Comparison of ENCODE assay signal across 12 cellular contexts in genomic region chr2:105747997-105748396, GRCh38. TPM values are rescaled to one million over a fixed set of nuclear protein-coding genes. Genes with fewer than 3 reads are reported as not detected.
DNase-seq lines count a peak whose midpoint lies in the region; ATAC-seq and TF ChIP-seq lines count a peak whose summit lies in the region.
"Had no signal": no experiment of that assay in that cellular context is flagged by ENCODE, and none has a peak within 500 bp of the region (broad histone marks: within the 10 kb centered on the region; RNA-seq: fewer than 3 reads in every experiment).

No MANE protein-coding gene starts in this region.

- no peaks in the 10 kb centered on the region for H3K27me3 Mint-ChIP-seq in activated CD4-positive, alpha-beta T cell treated with anti-CD3 and anti-CD28 coated beads, Interleukin-2, amount 10 ng/mL, durations not matched to agents 24 days and 14 days
- H3K27me3 Mint-ChIP-seq in activated CD8-positive, alpha-beta T cell treated with anti-CD3 and anti-CD28 coated beads, Interleukin-2, amount 10 ng/mL, durations not matched to agents 7 days and 5 days (ENCODE audit: low read depth) = no peaks in the 10 kb centered on the region
- H3K27me3 Mint-ChIP-seq in glutamatergic neuron (ENCODE audit: unreplicated experiment) (peaks cover 14% of the 10 kb centered on the region), CD14-positive monocyte (ENCODE audit: low read depth in 3 of 3) (peaks cover 0 to 3% (median 3%) of the 10 kb centered on the region in 3 donors)

- intact Hi-C loops in activated CD4-positive, alpha-beta T cell treated with anti-CD3 and anti-CD28 coated beads, Interleukin-2, amount 10 ng/mL, durations not matched to agents 24 days and 14 days (cut with micrococcal nuclease) = loop anchor here (2.0 to 10.0 kb wide), 9 partner anchors 73 to 444 kb away; partner anchors contain the start of genes C2orf49, FHL2 and UXS1
- intact Hi-C loops in spleen (cut with DNase I; ENCODE audit: low total_unique reads) = no loop called here
- intact Hi-C loops in CD14-positive monocyte (cut with micrococcal nuclease) = no loop called here

- WGBS in spleen, 5 donors = 53 to 73% (median 67%) methylated on average over 4 of the region's 4 CpGs

- no peak for TF ChIP-seq CTCF in glutamatergic neuron (IDR thresholded peaks at IDR 0.05; ENCODE audit: partially characterized antibody, unreplicated experiment)
- TF ChIP-seq CTCF in spleen (IDR thresholded peaks at IDR 0.05 in 8 of 11, conservative IDR thresholded peaks at IDR 0.05 in 3 of 11) = no peak
- no peak for TF ChIP-seq CTCF in CD14-positive monocyte (IDR thresholded peaks at IDR 0.05)

- peak overlapping the region; percentile 94 for H3K4me3 Mint-ChIP-seq in activated CD4-positive, alpha-beta T cell treated with anti-CD3 and anti-CD28 coated beads, Interleukin-2, amount 10 ng/mL, durations not matched to agents 24 days and 14 days
- H3K4me3 Mint-ChIP-seq in activated CD8-positive, alpha-beta T cell treated with anti-CD3 and anti-CD28 coated beads, Interleukin-2, amount 10 ng/mL, durations not matched to agents 7 days and 5 days = peak overlapping the region; percentile 94
- peak overlapping the region; percentile 72 for H3K4me3 Mint-ChIP-seq in glutamatergic neuron (ENCODE audit: unreplicated experiment)
- no peak overlapping the region for H3K4me3 Mint-ChIP-seq in CD14-positive monocyte

- TF ChIP-seq POLR2A in spleen (IDR thresholded peaks at IDR 0.05) = no peak

- H3K4me3 ChIP-seq in spleen = peak overlapping the region in 4 of 8 donors; percentile 9 to 82 (median 74)
- H3K4me3 ChIP-seq: A549, SK-N-MC had no signal

- peak overlapping the region; percentile 32 to 97 (median 94) for H3K27ac ChIP-seq in spleen
- H3K27ac ChIP-seq: A549, SK-N-MC had no signal

- peaks cover 0 to 21% (median 0%) of the 10 kb centered on the region in 6 donors for H3K36me3 ChIP-seq in spleen

- peaks cover 65% of the 10 kb centered on the region for H3K4me1 Mint-ChIP-seq in activated CD4-positive, alpha-beta T cell treated with anti-CD3 and anti-CD28 coated beads, Interleukin-2, amount 10 ng/mL, durations not matched to agents 24 days and 14 days
- H3K4me1 Mint-ChIP-seq in activated CD8-positive, alpha-beta T cell treated with anti-CD3 and anti-CD28 coated beads, Interleukin-2, amount 10 ng/mL, durations not matched to agents 7 days and 5 days (ENCODE audit: low read depth) = peaks cover 72% of the 10 kb centered on the region
- H3K4me1 Mint-ChIP-seq in glutamatergic neuron (ENCODE audit: low read depth, unreplicated experiment) (peaks cover 46% of the 10 kb centered on the region), CD14-positive monocyte (peaks cover 50% of the 10 kb centered on the region)

- no peaks in the 10 kb centered on the region for H3K9me3 ChIP-seq in spleen
- H3K9me3 ChIP-seq: A549 had no signal

- H3K27me3 ChIP-seq in spleen (replicated peaks in 1 of 7) = no peaks in the 10 kb centered on the region

- ATAC-seq in activated CD8-positive, alpha-beta T cell treated with anti-CD3 and anti-CD28 coated beads, Interleukin-2, amount 10 ng/mL, durations not matched to agents 7 days and 5 days = peak; percentile 10
- no peak for ATAC-seq in HG02763 (IDR thresholded peaks at IDR 0.05; ENCODE audit: unreplicated experiment)
- ATAC-seq: A549 had no signal

- peak overlapping the region; percentile 99 for H3K27ac Mint-ChIP-seq in activated CD4-positive, alpha-beta T cell treated with anti-CD3 and anti-CD28 coated beads, Interleukin-2, amount 10 ng/mL, durations not matched to agents 24 days and 14 days
- H3K27ac Mint-ChIP-seq in activated CD8-positive, alpha-beta T cell treated with anti-CD3 and anti-CD28 coated beads, Interleukin-2, amount 10 ng/mL, durations not matched to agents 7 days and 5 days = peak overlapping the region; percentile 88
- H3K27ac Mint-ChIP-seq in glutamatergic neuron (ENCODE audit: unreplicated experiment) (peak overlapping the region; percentile 64), CD14-positive monocyte (peak overlapping the region in 2 of 7 donors; percentile 16 to 78)

- DNase-seq in activated CD4-positive, alpha-beta T cell treated with anti-CD3 and anti-CD28 coated beads, Interleukin-2, amount 10 ng/mL, durations not matched to agents 24 days and 14 days = peak; percentile 78
- DNase-seq in activated CD4-positive, alpha-beta T cell treated with anti-CD3 and anti-CD28 coated beads, Interleukin-2, amount 50 U/mL, for 4 hours = no peak
- DNase-seq in activated CD8-positive, alpha-beta T cell treated with anti-CD3 and anti-CD28 coated beads, Interleukin-2, amount 10 ng/mL, durations not matched to agents 7 days and 5 days = peak; percentile 37
- DNase-seq in glutamatergic neuron = no peak
- no peak for DNase-seq in spleen
- DNase-seq in AG08396 (ENCODE audit: low spot score) = no peak
- no peak for DNase-seq in CD14-positive monocyte (ENCODE audit: low spot score)
- DNase-seq: kidney, NCI-H345 had no signal

- H3K4me1 ChIP-seq in spleen = peaks cover 39 to 89% (median 82%) of the 10 kb centered on the region in 6 donors

- POLR2A ChIA-PET in activated CD8-positive, alpha-beta T cell treated with anti-CD3 and anti-CD28 coated beads, Interleukin-2, amount 10 ng/mL, durations not matched to agents 7 days and 5 days (lab: Charles Lee) = interaction anchor here (0.7 to 3.1 kb wide), 11 partner anchors 8 to 412 kb away, joined by 4 to 44 read pairs (median 13); no protein-coding TSS in a partner anchor

- peaks cover 5% of the 10 kb centered on the region for H3K9me3 Mint-ChIP-seq in activated CD4-positive, alpha-beta T cell treated with anti-CD3 and anti-CD28 coated beads, Interleukin-2, amount 10 ng/mL, durations not matched to agents 24 days and 14 days
- no peaks in the 10 kb centered on the region for H3K9me3 Mint-ChIP-seq in activated CD8-positive, alpha-beta T cell treated with anti-CD3 and anti-CD28 coated beads, Interleukin-2, amount 10 ng/mL, durations not matched to agents 7 days and 5 days (ENCODE audit: insufficient read depth)
- H3K9me3 Mint-ChIP-seq in glutamatergic neuron (ENCODE audit: unreplicated experiment) = peaks cover 13% of the 10 kb centered on the region
- peaks cover 0 to 3% (median 2%) of the 10 kb centered on the region in 7 donors for H3K9me3 Mint-ChIP-seq in CD14-positive monocyte

- CTCF ChIA-PET in activated CD8-positive, alpha-beta T cell treated with anti-CD3 and anti-CD28 coated beads, Interleukin-2, amount 10 ng/mL, durations not matched to agents 7 days and 5 days (lab: Charles Lee) = interaction anchor here (1.0 to 3.7 kb wide), 14 partner anchors 9 to 346 kb away, joined by 3 to 32 read pairs (median 6); no protein-coding TSS in a partner anchor

- H3K36me3 Mint-ChIP-seq in activated CD4-positive, alpha-beta T cell treated with anti-CD3 and anti-CD28 coated beads, Interleukin-2, amount 10 ng/mL, durations not matched to agents 24 days and 14 days (ENCODE audit: low read depth) = peaks cover 59% of the 10 kb centered on the region
- H3K36me3 Mint-ChIP-seq in activated CD8-positive, alpha-beta T cell treated with anti-CD3 and anti-CD28 coated beads, Interleukin-2, amount 10 ng/mL, durations not matched to agents 7 days and 5 days (ENCODE audit: low read depth) = peaks cover 69% of the 10 kb centered on the region
- H3K36me3 Mint-ChIP-seq in glutamatergic neuron (ENCODE audit: unreplicated experiment) = no peaks in the 10 kb centered on the region
- peaks cover 18 to 20% of the 10 kb centered on the region in 2 donors for H3K36me3 Mint-ChIP-seq in CD14-positive monocyte

RNA-seq across cellular contexts. Expression of gene NCK2, which starts 3.3 kb away (rescaled TPM):
- total RNA-seq in activated CD4-positive, alpha-beta T cell treated with anti-CD3 and anti-CD28 coated beads, Interleukin-2, amount 10 ng/mL, durations not matched to agents 24 days and 14 days = 85.8 and 86.2 TPM in 2 replicates
- 10 to 100 TPM; 60.7 to 61.3 TPM for total RNA-seq in activated CD8-positive, alpha-beta T cell treated with anti-CD3 and anti-CD28 coated beads, Interleukin-2, amount 10 ng/mL, durations not matched to agents 7 days and 5 days
- 82.4 TPM for total RNA-seq in glutamatergic neuron (ENCODE audit: unreplicated experiment)
- total RNA-seq in spleen = 100 to 1,000 TPM in 2 of 7 donors, 10 to 100 TPM in 5; 50.3 to 106 (median 82.9) TPM
- polyA plus RNA-seq in spleen = 10 to 100 TPM; 21.5 to 32.1 (median 30.0) TPM
- polyA plus RNA-seq in CD14-positive monocyte = 1 to 10 TPM; 2.5 to 7.6 TPM

Comparison
In these comparisons a context has a peak if more than half of its experiments do, and no peak if none do; other contexts are left out.
1. DNase-seq: peak in activated CD4-positive, alpha-beta T cell treated with anti-CD3 and anti-CD28 coated beads, Interleukin-2, amount 10 ng/mL, durations not matched to agents 24 days and 14 days (single experiment) and activated CD8-positive, alpha-beta T cell treated with anti-CD3 and anti-CD28 coated beads, Interleukin-2, amount 10 ng/mL, durations not matched to agents 7 days and 5 days (single experiment); none in activated CD4-positive, alpha-beta T cell treated with anti-CD3 and anti-CD28 coated beads, Interleukin-2, amount 50 U/mL, for 4 hours (0 of 2), glutamatergic neuron (single experiment), spleen (single experiment), AG08396 (single experiment) and CD14-positive monocyte (single experiment).
2. H3K4me3 Mint-ChIP-seq: peak in activated CD4-positive, alpha-beta T cell treated with anti-CD3 and anti-CD28 coated beads, Interleukin-2, amount 10 ng/mL, durations not matched to agents 24 days and 14 days (single experiment), activated CD8-positive, alpha-beta T cell treated with anti-CD3 and anti-CD28 coated beads, Interleukin-2, amount 10 ng/mL, durations not matched to agents 7 days and 5 days (single experiment) and glutamatergic neuron (single experiment); none in CD14-positive monocyte (0 of 2).